Comparison of ENCODE assay signal across 19 cellular contexts in the genomic region with DNA sequence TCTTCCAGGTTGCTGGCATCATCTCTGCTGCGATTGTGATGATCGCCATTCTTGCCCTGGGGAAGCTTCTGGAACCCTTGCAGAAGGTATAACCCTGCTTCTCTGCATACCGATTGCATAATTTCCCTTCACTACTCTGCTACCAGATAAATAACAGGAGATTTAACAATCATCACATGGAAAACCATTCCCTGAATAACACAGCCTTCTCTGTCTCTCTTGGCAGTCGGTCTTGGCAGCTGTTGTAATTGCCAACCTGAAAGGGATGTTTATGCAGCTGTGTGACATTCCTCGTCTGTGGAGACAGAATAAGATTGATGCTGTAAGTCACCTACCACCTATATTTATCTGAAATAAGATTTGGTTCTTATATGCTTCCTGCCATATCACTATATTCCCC. TPM values are rescaled to one million over a fixed set of nuclear protein-coding genes. Genes with fewer than 3 reads are reported as not detected.
DNase-seq lines count a peak whose midpoint lies in the region; ATAC-seq and TF ChIP-seq lines count a peak whose summit lies in the region.
"Had no signal": no experiment of that assay in that cellular context is flagged by ENCODE, and none has a peak within 500 bp of the region (broad histone marks: within the 10 kb centered on the region; RNA-seq: fewer than 3 reads in every experiment).

No MANE protein-coding gene starts in this region.

- ATAC-seq in heart right ventricle (peak in 5 of 8 donors; percentile 33 to 49 (median 36)), HG03565 (IDR thresholded peaks at IDR 0.05; ENCODE audit: unreplicated experiment) (no peak)
- ATAC-seq: left colon, Panc1, T-helper 17 cell had no signal

- intact Hi-C loops in heart right ventricle (cut with DNase I) = no loop called here
- intact Hi-C loops in thyroid gland (cut with DNase I) = no loop called here

- TF ChIP-seq CTCF in heart right ventricle (IDR thresholded peaks at IDR 0.05) (no peak), thyroid gland (IDR thresholded peaks at IDR 0.05) (no peak)

- H3K4me1 ChIP-seq in heart right ventricle = peaks cover 0 to 64% (median 37%) of the 10 kb centered on the region in 9 donors
- peaks cover 53 to 54% of the 10 kb centered on the region in 2 donors for H3K4me1 ChIP-seq in thyroid gland

- H3K9me3 ChIP-seq in heart right ventricle = no peaks in the 10 kb centered on the region
- no peaks in the 10 kb centered on the region for H3K9me3 ChIP-seq in thyroid gland
- H3K9me3 ChIP-seq: gastrocnemius medialis had no signal

- H3K27ac ChIP-seq in heart right ventricle (peak overlapping the region in 4 of 10 donors; percentile 11 to 40 (median 18)), thyroid gland (peak overlapping the region; percentile 57 to 95 (median 68))
- H3K27ac ChIP-seq: gastrocnemius medialis, KMS-11, neural progenitor cell had no signal

- no peak overlapping the region for H3K4me3 ChIP-seq in heart right ventricle
- no peak overlapping the region for H3K4me3 ChIP-seq in thyroid gland (replicated peaks in 1 of 3)
- H3K4me3 ChIP-seq: gastrocnemius medialis, neural progenitor cell had no signal

- H3K36me3 ChIP-seq in heart right ventricle (no peaks in the 10 kb centered on the region), thyroid gland (peaks cover 5 to 14% of the 10 kb centered on the region in 2 donors)
- H3K36me3 ChIP-seq: gastrocnemius medialis, neural progenitor cell had no signal

- peak in 1 of 2 donors; percentile 19 for TF ChIP-seq POLR2A in thyroid gland (IDR thresholded peaks at IDR 0.05)

- DNase-seq in NCI-H2029 (lab: John Stamatoyannopoulos, UW) (peak; percentile 6), NCI-H2029 treated with DMSO at 0.1 percent for 48 hours (lab: John Stamatoyannopoulos, UW) (no peak), astrocyte of the hippocampus (ENCODE audit: low read depth, low spot score) (peak; percentile 42), heart right ventricle (peak in 1 of 2 donors; percentile 22), thyroid gland (peak in 1 of 2 donors; percentile 43)
- DNase-seq in activated naive CD4-positive, alpha-beta T cell treated with anti-CD3 and anti-CD28 coated beads, Interleukin-2, amount 50 U/mL, for 16 hours = no peak
- no peak for DNase-seq in NK-92 treated with Interleukin-12 subunit alpha and Interleukin-12 subunit beta, amount 100 ng/mL, for 24 hours (lab: John Stamatoyannopoulos, UW)
- DNase-seq: 8988T; activated CD4-positive, alpha-beta T cell treated with anti-CD3 and anti-CD28 coated beads for 4 hours; activated T-cell treated with anti-CD3 and anti-CD28 coated beads, Interleukin-2, amount 50 U/mL, for 1 hour; H7; left colon; NCI-H226; T-helper 17 cell had no signal

- H3K27me3 ChIP-seq in heart right ventricle = no peaks in the 10 kb centered on the region
- no peaks in the 10 kb centered on the region for H3K27me3 ChIP-seq in thyroid gland
- H3K27me3 ChIP-seq: gastrocnemius medialis, neural progenitor cell had no signal

- WGBS in heart right ventricle, 2 donors = 17 to 20% methylated on average over 5 of the region's 5 CpGs
- 63 to 74% methylated on average over 5 of the region's 5 CpGs for WGBS in thyroid gland, 2 donors

RNA-seq across cellular contexts. Expression of a gene that starts 33.8 kb away (rescaled TPM):
- total RNA-seq in heart right ventricle (1 to 10 TPM in 2 of 10 donors, under 1 TPM in 8; 0.15 to 1.2 (median 0.72) TPM), thyroid gland (100 to 1,000 TPM; 193 to 299 (median 254) TPM)
- polyA plus RNA-seq in heart right ventricle = under 1 TPM; 0.23 to 0.73 TPM
- total RNA-seq: H7 had no signal

RNA-seq across cellular contexts. Expression of a gene that starts 49.5 kb away (rescaled TPM):
- total RNA-seq in heart right ventricle (10 to 100 TPM; 18.3 to 31.3 (median 23.1) TPM), thyroid gland (10 to 100 TPM; 27.0 to 41.6 (median 33.5) TPM)
- 1 to 10 TPM; 4.6 to 5.8 TPM for polyA plus RNA-seq in heart right ventricle

Comparison
In these comparisons a context has a peak if more than half of its experiments do, and no peak if none do; other contexts are left out.
1. DNase-seq: peak in NCI-H2029 (single experiment) and astrocyte of the hippocampus (single experiment); none in NCI-H2029 treated with DMSO at 0.1 percent for 48 hours (single experiment), activated naive CD4-positive, alpha-beta T cell treated with anti-CD3 and anti-CD28 coated beads, Interleukin-2, amount 50 U/mL, for 16 hours (single experiment) and NK-92 treated with Interleukin-12 subunit alpha and Interleukin-12 subunit beta, amount 100 ng/mL, for 24 hours (single experiment).
2. RNA of a gene that starts 33.8 kb away (total RNA-seq): 193 to 299 TPM in thyroid gland; 0.15 to 1.2 TPM in heart right ventricle; every median in the first group is over 10 times any median in the second.